In genomic region chr12:67352682-67353081, GRCh38 we compare ENCODE assay signal across 26 cellular contexts.
DNase-seq lines count a peak whose midpoint lies in the region; ATAC-seq, FAIRE-seq and TF ChIP-seq lines count a peak whose summit lies in the region.
"Had no signal": no experiment of that assay in that cellular context is flagged by ENCODE, and none has a peak within 500 bp of the region (broad histone marks: within the 10 kb centered on the region; RNA-seq: fewer than 3 reads in every experiment).

No MANE protein-coding gene starts in this region.

- no peak overlapping the region for H2BK120ac ChIP-seq in IMR-90 (ENCODE audit: low read depth, low read length)

- no peak overlapping the region for H3K14ac ChIP-seq in IMR-90 (replicated peaks; ENCODE audit: low read depth, low read length)

- no CpG with 5 or more reads among the region's 2 CpGs for WGBS in IMR-90 (ENCODE audit: extremely low coverage in 2 of 2, insufficient read length in 1 of 2), 2 experiments
- whole genome bisulfite sequencing in esophagus muscularis mucosa, result 64% methylated on average over 2 of the region's 2 CpGs

- H3K9me1 ChIP-seq in IMR-90 (ENCODE audit: insufficient read depth, low read length), result no peaks in the 10 kb centered on the region

- no peak overlapping the region for H3K56ac ChIP-seq in IMR-90 (ENCODE audit: extremely low read depth, insufficient read depth, low read length)

- H2AK9ac ChIP-seq in IMR-90 (replicated peaks; ENCODE audit: low read depth, low read length, poor library complexity), result no peak overlapping the region

- H3K4me1 ChIP-seq in IMR-90 (ENCODE audit: control insufficient read depth, insufficient read depth, low read length) (peaks cover 2% of the 10 kb centered on the region; the same call in 1 of the 2 replicates), esophagus muscularis mucosa (peaks cover 14 to 30% (median 23%) of the 10 kb centered on the region in 4 donors)

- H2BK5ac ChIP-seq in IMR-90 (ENCODE audit: low read depth, low read length, poor library complexity, severe bottlenecking), result no peak overlapping the region

- ATAC-seq in activated naive CD8-positive, alpha-beta T cell treated with anti-CD3 and anti-CD28 coated beads, Interleukin-2, amount 50 U/mL, for 24 hours, result peak; percentile 18
- ATAC-seq in IMR-90 (ENCODE audit: low read depth), result no peak
- ATAC-seq in natural killer cell treated with Interleukin-12 subunit alpha and Interleukin-12 subunit beta and Interleukin-15 and Interleukin-18, amount 100 ng/mL, for 72 hours, result no peak
- ATAC-seq: Right ventricle myocardium inferior had no signal

- intact Hi-C loops in IMR-90 (cut with micrococcal nuclease), result no loop called here
- intact Hi-C loops in esophagus muscularis mucosa (cut with DNase I), result loop anchor here (5.0 kb wide), 1 partner anchor 295 kb away; the partner anchor contains the start of gene DYRK2

- TF ChIP-seq POLR2A in IMR-90 (IDR thresholded peaks at IDR 0.05; ENCODE audit: low read depth, low read length) (no peak), esophagus muscularis mucosa (IDR thresholded peaks at IDR 0.05; ENCODE audit: low read depth) (no peak)

- CTCF ChIA-PET in IMR-90 (lab: Yijun Ruan, JAX), result no interaction called here

- no peak for DNase-seq in activated naive CD8-positive, alpha-beta T cell treated with anti-CD3 and anti-CD28 coated beads, Interleukin-2, amount 50 U/mL, for 24 hours
- no peak for DNase-seq in activated naive CD8-positive, alpha-beta T cell treated with anti-CD3 and anti-CD28 coated beads for 36 hours
- DNase-seq in IMR-90 (peak; percentile 10), bronchial epithelial cell (ENCODE audit: low read depth) (peak; percentile 41), kidney tubule cell (ENCODE audit: low spot score) (peak; percentile 26), esophagus muscularis mucosa (ENCODE audit: extremely low spot score) (no peak), SKM-1 treated with dmso at 0.1 percent for 144 hours (lab: John Stamatoyannopoulos, UW; ENCODE audit: unreplicated experiment) (no peak)
- DNase-seq in natural killer cell treated with Interleukin-12 subunit alpha and Interleukin-12 subunit beta and Interleukin-15 and Interleukin-18, amount 100 ng/mL, for 72 hours (ENCODE audit: low spot score), result no peak
- DNase-seq: AML-193; C1 segment of cervical spinal cord; Calu3; CD8-positive, alpha-beta memory T cell; DMS153; GF-D8; Karpas-422; MV-4-11; NCI-H1105 treated with DMSO at 0.1 percent for 48 hours; NCI-H2029 treated with DMSO at 0.1 percent for 48 hours; NCI-H226; NCI-H524 treated with DMSO at 0.1 percent for 48 hours; NCI-H82; Peyer's patch had no signal

- dilution Hi-C loops in IMR-90 (cut with HindIII; ENCODE audit: low sequenced_read_pairs, unreplicated experiment), result no loop called here

- peaks cover 8% of the 10 kb centered on the region for H3K9me3 Mint-ChIP-seq in activated naive CD8-positive, alpha-beta T cell treated with anti-CD3 and anti-CD28 coated beads, Interleukin-2, amount 50 U/mL, for 24 hours
- peaks cover under 1% of the 10 kb centered on the region for H3K9me3 Mint-ChIP-seq in activated naive CD8-positive, alpha-beta T cell treated with anti-CD3 and anti-CD28 coated beads for 36 hours
- H3K9me3 Mint-ChIP-seq in natural killer cell treated with Interleukin-12 subunit alpha and Interleukin-12 subunit beta and Interleukin-15 and Interleukin-18, amount 100 ng/mL, for 72 hours, result no peaks in the 10 kb centered on the region
- H3K9me3 Mint-ChIP-seq: CD8-positive, alpha-beta memory T cell had no signal

- TF ChIP-seq RAD21 in IMR-90 (IDR thresholded peaks at IDR 0.05; ENCODE audit: low read length), result no peak

- H3K27me3 ChIP-seq in IMR-90 (ENCODE audit: control insufficient read depth, insufficient read depth, low read length) (no peaks in the 10 kb centered on the region), bronchial epithelial cell (ENCODE audit: control insufficient read depth, insufficient read depth, low read length) (no peaks in the 10 kb centered on the region), esophagus muscularis mucosa (no peaks in the 10 kb centered on the region)
- H3K27me3 ChIP-seq: Peyer's patch, SJSA1 had no signal

- no peaks in the 10 kb centered on the region for H3K79me1 ChIP-seq in IMR-90 (ENCODE audit: low read depth in 1 of 2, low read length in 2 of 2)

- H3K27ac ChIP-seq in IMR-90 (ENCODE audit: insufficient read depth, low read length) (no peak overlapping the region), esophagus muscularis mucosa (replicated peaks in 1 of 4) (no peak overlapping the region)
- H3K27ac ChIP-seq: Peyer's patch, SJSA1 had no signal

- no peak overlapping the region for H4K8ac ChIP-seq in IMR-90 (ENCODE audit: low read depth in 2 of 2, low read length in 2 of 2)

- H3K36me3 ChIP-seq in IMR-90 (ENCODE audit: control insufficient read depth, insufficient read depth, low read length), result no peaks in the 10 kb centered on the region
- no peaks in the 10 kb centered on the region for H3K36me3 ChIP-seq in bronchial epithelial cell (ENCODE audit: control insufficient read depth, insufficient read depth, low read length)
- no peaks in the 10 kb centered on the region for H3K36me3 ChIP-seq in esophagus muscularis mucosa
- H3K36me3 ChIP-seq: Peyer's patch, SJSA1 had no signal

- no peak overlapping the region for H3K4ac ChIP-seq in IMR-90 (ENCODE audit: low read depth, low read length)

- H4K5ac ChIP-seq in IMR-90 (ENCODE audit: low read depth, low read length), result no peak overlapping the region

- H3K36me3 Mint-ChIP-seq in activated naive CD8-positive, alpha-beta T cell treated with anti-CD3 and anti-CD28 coated beads, Interleukin-2, amount 50 U/mL, for 24 hours (ENCODE audit: low read depth), result peaks cover 7% of the 10 kb centered on the region
- H3K36me3 Mint-ChIP-seq in activated naive CD8-positive, alpha-beta T cell treated with anti-CD3 and anti-CD28 coated beads for 36 hours, result peaks cover 3% of the 10 kb centered on the region
- no peaks in the 10 kb centered on the region for H3K36me3 Mint-ChIP-seq in natural killer cell treated with Interleukin-12 subunit alpha and Interleukin-12 subunit beta and Interleukin-15 and Interleukin-18, amount 100 ng/mL, for 72 hours

- peaks cover 32% of the 10 kb centered on the region for H3K4me1 Mint-ChIP-seq in activated naive CD8-positive, alpha-beta T cell treated with anti-CD3 and anti-CD28 coated beads, Interleukin-2, amount 50 U/mL, for 24 hours
- peaks cover 11% of the 10 kb centered on the region for H3K4me1 Mint-ChIP-seq in activated naive CD8-positive, alpha-beta T cell treated with anti-CD3 and anti-CD28 coated beads for 36 hours
- peaks cover 10 to 12% of the 10 kb centered on the region in 2 donors for H3K4me1 Mint-ChIP-seq in natural killer cell treated with Interleukin-12 subunit alpha and Interleukin-12 subunit beta and Interleukin-15 and Interleukin-18, amount 100 ng/mL, for 72 hours (ENCODE audit: low read depth in 2 of 2)

- in situ Hi-C loops in IMR-90 (cut with MboI; ENCODE audit: low sequenced_read_pairs), result loop anchor here (10.0 kb wide), 1 partner anchor 302 kb away; no protein-coding TSS in a partner anchor

- POLR2A ChIA-PET in IMR-90 (lab: Charles Lee; ENCODE audit: unreplicated experiment), result no interaction called here

- no peak overlapping the region for H3K4me3 ChIP-seq in IMR-90 (ENCODE audit: insufficient read depth, low read depth, low read length)
- no peak overlapping the region for H3K4me3 ChIP-seq in bronchial epithelial cell (ENCODE audit: low read depth, low read length)
- H3K4me3 ChIP-seq in esophagus muscularis mucosa, result no peak overlapping the region
- H3K4me3 ChIP-seq: Peyer's patch, SJSA1 had no signal

- no peak overlapping the region for H3K23ac ChIP-seq in IMR-90 (ENCODE audit: low read depth, low read length)

- no peak overlapping the region for H2BK15ac ChIP-seq in IMR-90 (ENCODE audit: low read depth, low read length)

- no peak overlapping the region for H3K9ac ChIP-seq in IMR-90 (ENCODE audit: low read depth, low read length)

- no peak overlapping the region for H4K91ac ChIP-seq in IMR-90 (ENCODE audit: insufficient read depth, low read depth, low read length)

- TF ChIP-seq CTCF in IMR-90 (conservative IDR thresholded peaks at IDR 0.05; ENCODE audit: low read depth, low read length) (no peak), bronchial epithelial cell (IDR thresholded peaks at IDR 0.05; ENCODE audit: insufficient read depth, low read length, severe bottlenecking) (no peak), esophagus muscularis mucosa (IDR thresholded peaks at IDR 0.05) (no peak)

- FAIRE-seq in bronchial epithelial cell (lab: Jason Lieb, UNC), result no peak
- FAIRE-seq: GM19239, H54 had no signal

- no peak for TF ChIP-seq EP300 in esophagus muscularis mucosa (IDR thresholded peaks at IDR 0.05)

- H2AK5ac ChIP-seq in IMR-90 (ENCODE audit: low read depth, low read length), result no peak overlapping the region

- BruUV-seq in IMR-90 (replicated peaks; lab: Mats Ljungman, UMichigan), result no TSS peak

- H4K20me1 ChIP-seq in IMR-90 (ENCODE audit: insufficient read depth, low read length), result no peaks in the 10 kb centered on the region

- no peak overlapping the region for H2AFZ ChIP-seq in IMR-90 (replicated peaks; ENCODE audit: low read length, poor library complexity)

- no peak overlapping the region for H3K27ac Mint-ChIP-seq in activated naive CD8-positive, alpha-beta T cell treated with anti-CD3 and anti-CD28 coated beads, Interleukin-2, amount 50 U/mL, for 24 hours
- H3K27ac Mint-ChIP-seq in activated naive CD8-positive, alpha-beta T cell treated with anti-CD3 and anti-CD28 coated beads for 36 hours, result no peak overlapping the region
- peak overlapping the region in 1 of 2 donors; percentile 57 for H3K27ac Mint-ChIP-seq in natural killer cell treated with Interleukin-12 subunit alpha and Interleukin-12 subunit beta and Interleukin-15 and Interleukin-18, amount 100 ng/mL, for 72 hours
- H3K27ac Mint-ChIP-seq: CD8-positive, alpha-beta memory T cell had no signal

- H3K18ac ChIP-seq in IMR-90 (ENCODE audit: low read depth, low read length), result no peak overlapping the region

- H3K27me3 Mint-ChIP-seq in activated naive CD8-positive, alpha-beta T cell treated with anti-CD3 and anti-CD28 coated beads, Interleukin-2, amount 50 U/mL, for 24 hours, result no peaks in the 10 kb centered on the region
- no peaks in the 10 kb centered on the region for H3K27me3 Mint-ChIP-seq in activated naive CD8-positive, alpha-beta T cell treated with anti-CD3 and anti-CD28 coated beads for 36 hours
- peaks cover 0 to 10% of the 10 kb centered on the region in 2 donors for H3K27me3 Mint-ChIP-seq in natural killer cell treated with Interleukin-12 subunit alpha and Interleukin-12 subunit beta and Interleukin-15 and Interleukin-18, amount 100 ng/mL, for 72 hours

- no peak overlapping the region for H3K4me3 Mint-ChIP-seq in activated naive CD8-positive, alpha-beta T cell treated with anti-CD3 and anti-CD28 coated beads, Interleukin-2, amount 50 U/mL, for 24 hours
- H3K4me3 Mint-ChIP-seq in activated naive CD8-positive, alpha-beta T cell treated with anti-CD3 and anti-CD28 coated beads for 36 hours, result no peak overlapping the region
- no peak overlapping the region for H3K4me3 Mint-ChIP-seq in natural killer cell treated with Interleukin-12 subunit alpha and Interleukin-12 subunit beta and Interleukin-15 and Interleukin-18, amount 100 ng/mL, for 72 hours
- H3K4me3 Mint-ChIP-seq: CD8-positive, alpha-beta memory T cell had no signal

- H3K9me3 ChIP-seq in IMR-90 (ENCODE audit: control insufficient read depth, insufficient read depth, low read length) (no peaks in the 10 kb centered on the region), esophagus muscularis mucosa (no peaks in the 10 kb centered on the region)
- H3K9me3 ChIP-seq: Peyer's patch, SJSA1 had no signal

- no peak overlapping the region for H3K4me2 ChIP-seq in IMR-90 (ENCODE audit: low read depth, low read length)

- H2BK20ac ChIP-seq in IMR-90 (ENCODE audit: low read depth, low read length), result no peak overlapping the region

Comparison
In these comparisons a context has a peak if more than half of its experiments do, and no peak if none do; other contexts are left out.
1. DNase-seq: peak in IMR-90 (single experiment), bronchial epithelial cell (single experiment) and kidney tubule cell (single experiment); none in activated naive CD8-positive, alpha-beta T cell treated with anti-CD3 and anti-CD28 coated beads, Interleukin-2, amount 50 U/mL, for 24 hours (single experiment), activated naive CD8-positive, alpha-beta T cell treated with anti-CD3 and anti-CD28 coated beads for 36 hours (single experiment), esophagus muscularis mucosa (single experiment), SKM-1 treated with dmso at 0.1 percent for 144 hours (single experiment) and natural killer cell treated with Interleukin-12 subunit alpha and Interleukin-12 subunit beta and Interleukin-15 and Interleukin-18, amount 100 ng/mL, for 72 hours (single experiment).